Comparison of ENCODE assay signal across 8 cellular contexts in the genomic region with DNA sequence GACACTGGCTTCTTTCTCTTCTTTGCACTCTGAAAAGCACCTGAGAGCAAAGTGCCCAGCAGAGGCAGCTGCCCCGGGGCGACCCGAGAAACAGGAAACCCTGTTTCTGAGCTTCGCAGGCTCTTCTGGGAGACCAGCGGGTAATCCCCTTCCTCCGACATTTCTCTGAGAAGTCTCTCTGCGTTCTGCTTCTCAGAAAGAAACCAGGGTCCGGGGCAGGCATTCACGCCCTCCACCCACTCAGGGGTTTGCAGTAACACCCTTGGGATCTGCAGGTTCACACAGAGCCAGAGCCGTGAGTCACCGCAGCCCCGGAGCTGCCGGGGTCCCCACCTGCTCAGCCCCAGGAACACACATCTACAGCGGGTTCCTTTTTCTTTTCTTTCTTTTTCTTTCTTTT.
DNase-seq lines count a peak whose midpoint lies in the region; ATAC-seq and TF ChIP-seq lines count a peak whose summit lies in the region.

No MANE protein-coding gene starts in this region.

- DNase-seq in GM10266 (ENCODE audit: extremely low spot score) (peak; percentile 87), NB4 (ENCODE audit: low read depth) (peak; percentile 49), activated gamma-delta T cell treated with Interleukin-2 at 50 U/mL for 16 hours (peak; percentile 64), ureter (ENCODE audit: low spot score) (no peak), epidermal melanocyte (ENCODE audit: insufficient read length, low spot score) (no peak), NCI-H2227 (lab: John Stamatoyannopoulos, UW; ENCODE audit: unreplicated experiment) (no peak)
- DNase-seq in stimulated activated CD4-positive, alpha-beta T cell treated with anti-CD3 and anti-CD28 coated beads, Interleukin-12 subunit alpha, Interleukin-12 subunit beta, amount 100 ng/mL, for 4 hours: peak; percentile 59

- ATAC-seq in GM21529 (IDR thresholded peaks at IDR 0.05; ENCODE audit: unreplicated experiment): peak; percentile 61

- TF ChIP-seq POLR2A in NB4 (IDR thresholded peaks at IDR 0.05; ENCODE audit: extremely low read depth, insufficient read length): no peak

- H3K4me3 ChIP-seq in NB4 (ENCODE audit: low read depth, low read length): peak overlapping the region; percentile 32

- TF ChIP-seq CTCF in GM10266 (IDR thresholded peaks at IDR 0.05; ENCODE audit: control insufficient read depth, insufficient read depth, low read depth, missing control alignments) (no peak), NB4 (IDR thresholded peaks at IDR 0.05; ENCODE audit: low read depth, low read length) (no peak)

Comparison
In these comparisons a context has a peak if more than half of its experiments do, and no peak if none do; other contexts are left out.
1. DNase-seq: peak in GM10266 (single experiment), NB4 (single experiment), activated gamma-delta T cell treated with Interleukin-2 at 50 U/mL for 16 hours (single experiment) and stimulated activated CD4-positive, alpha-beta T cell treated with anti-CD3 and anti-CD28 coated beads, Interleukin-12 subunit alpha, Interleukin-12 subunit beta, amount 100 ng/mL, for 4 hours (single experiment); none in ureter (single experiment), epidermal melanocyte (single experiment) and NCI-H2227 (single experiment).